ENCODE assay signal across 10 cellular contexts in the genomic region with DNA sequence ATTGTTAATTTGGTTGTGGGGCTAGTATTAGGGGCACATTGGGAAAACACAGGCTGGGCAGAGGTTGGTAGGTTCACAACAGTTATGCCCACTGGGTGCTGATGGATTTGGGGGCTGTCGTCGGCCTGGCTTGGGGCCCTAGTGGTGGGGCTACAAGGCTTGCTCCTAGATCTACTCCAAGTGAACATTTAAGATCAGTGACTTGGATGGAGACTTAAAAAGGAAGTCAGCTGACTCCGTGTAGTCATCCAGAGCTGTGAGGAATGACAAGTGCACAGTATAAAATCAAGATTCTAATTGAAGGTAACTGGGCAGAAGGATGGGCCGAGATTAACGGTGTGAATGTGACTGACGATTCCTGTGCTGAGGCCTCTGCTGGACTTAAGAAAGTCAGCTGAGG. TPM values are rescaled to one million over a fixed set of nuclear protein-coding genes. Genes with fewer than 3 reads are reported as not detected.
DNase-seq lines count a peak whose midpoint lies in the region; TF ChIP-seq lines count a peak whose summit lies in the region.
"Had no signal": no experiment of that assay in that cellular context is flagged by ENCODE, and none has a peak within 500 bp of the region (broad histone marks: within the 10 kb centered on the region; RNA-seq: fewer than 3 reads in every experiment).

No MANE protein-coding gene starts in this region.

- POLR2A ChIA-PET in activated CD4-positive, alpha-beta memory T cell treated with anti-CD3 and anti-CD28 coated beads, Interleukin-2, amount 10 ng/mL, durations not matched to agents 7 days and 5 days (lab: Charles Lee): interaction anchor here (2.2 to 4.0 kb wide), 2 partner anchors 13 kb away, joined by 7 to 22 read pairs; partner anchors contain the start of gene NR4A1

- H3K4me1 ChIP-seq in iPS-18a (ENCODE audit: control insufficient read depth, low read depth, low read length) (peaks cover 10% of the 10 kb centered on the region), stomach smooth muscle (ENCODE audit: control insufficient read depth, insufficient read depth, low read length) (peaks cover 59% of the 10 kb centered on the region), colonic mucosa (peaks cover 3% of the 10 kb centered on the region)

- TF ChIP-seq CTCF in colonic mucosa (IDR thresholded peaks at IDR 0.05): no peak

- H3K36me3 ChIP-seq in iPS-18a (ENCODE audit: control insufficient read depth, low read depth, low read length) (no peaks in the 10 kb centered on the region), stomach smooth muscle (ENCODE audit: control insufficient read depth in 2 of 2, insufficient read depth in 2 of 2, low read length in 2 of 2) (no peaks in the 10 kb centered on the region), colonic mucosa (no peaks in the 10 kb centered on the region)

- H3K9me3 Mint-ChIP-seq in T-helper 1 cell treated with Interleukin-12 subunit alpha and Interleukin-12 subunit beta and Interleukin-4 antibody, amounts not matched to agents 30 μg/mL and 1 μg/mL, for 36 hours: no peaks in the 10 kb centered on the region
- H3K9me3 Mint-ChIP-seq in activated CD4-positive, alpha-beta memory T cell treated with anti-CD3 and anti-CD28 coated beads, Interleukin-2, amount 10 ng/mL, durations not matched to agents 7 days and 5 days: no peaks in the 10 kb centered on the region

- H3K4me3 Mint-ChIP-seq in T-helper 1 cell treated with Interleukin-12 subunit alpha and Interleukin-12 subunit beta and Interleukin-4 antibody, amounts not matched to agents 30 μg/mL and 1 μg/mL, for 36 hours: peak overlapping the region; percentile 63
- H3K4me3 Mint-ChIP-seq in activated CD4-positive, alpha-beta memory T cell treated with anti-CD3 and anti-CD28 coated beads, Interleukin-2, amount 10 ng/mL, durations not matched to agents 7 days and 5 days: peak overlapping the region; percentile 31

- H3K27me3 ChIP-seq in iPS-18a (ENCODE audit: control insufficient read depth, insufficient read depth, low read length) (peaks cover 33% of the 10 kb centered on the region), stomach smooth muscle (ENCODE audit: control insufficient read depth in 1 of 2, insufficient read depth in 2 of 2, low read length in 2 of 2) (no peaks in the 10 kb centered on the region), colonic mucosa (no peaks in the 10 kb centered on the region)

- no peak for DNase-seq in T-helper 1 cell
- no peak for DNase-seq in activated CD4-positive, alpha-beta memory T cell treated with anti-CD3 and anti-CD28 coated beads, Interleukin-2, amount 10 ng/mL, durations not matched to agents 7 days and 5 days
- no peak for DNase-seq in colonic mucosa
- no peak for DNase-seq in nucleus accumbens (lab: John Stamatoyannopoulos, UW)
- DNase-seq in Kasumi-1 (lab: John Stamatoyannopoulos, UW): no peak
- DNase-seq: activated gamma-delta T cell; stimulated activated CD4-positive, alpha-beta T cell treated with anti-CD3 and anti-CD28 coated beads, Interleukin-15, amount 100 ng/mL, for 24 hours had no signal

- H3K36me3 Mint-ChIP-seq in T-helper 1 cell treated with Interleukin-12 subunit alpha and Interleukin-12 subunit beta and Interleukin-4 antibody, amounts not matched to agents 30 μg/mL and 1 μg/mL, for 36 hours (ENCODE audit: low read depth): no peaks in the 10 kb centered on the region
- H3K36me3 Mint-ChIP-seq in activated CD4-positive, alpha-beta memory T cell treated with anti-CD3 and anti-CD28 coated beads, Interleukin-2, amount 10 ng/mL, durations not matched to agents 7 days and 5 days (ENCODE audit: low read depth): no peaks in the 10 kb centered on the region

- H3K9me3 ChIP-seq in iPS-18a (ENCODE audit: control insufficient read depth, low read depth, low read length) (no peaks in the 10 kb centered on the region), stomach smooth muscle (ENCODE audit: control insufficient read depth in 2 of 2, low read length in 2 of 2) (no peaks in the 10 kb centered on the region), colonic mucosa (no peaks in the 10 kb centered on the region)

- H3K27ac ChIP-seq in iPS-18a (ENCODE audit: low read length) (no peak overlapping the region), stomach smooth muscle (ENCODE audit: low read length) (peak overlapping the region; percentile 67), colonic mucosa (no peak overlapping the region)

- CTCF ChIA-PET in activated CD4-positive, alpha-beta memory T cell treated with anti-CD3 and anti-CD28 coated beads, Interleukin-2, amount 10 ng/mL, durations not matched to agents 7 days and 5 days (lab: Charles Lee): interaction anchor here (1.1 to 9.2 kb wide), 3 partner anchors 13 to 30 kb away, joined by 5 to 67 read pairs (median 5); no protein-coding TSS in a partner anchor

- H3K9ac ChIP-seq in iPS-18a (ENCODE audit: low read length) (no peak overlapping the region), stomach smooth muscle (ENCODE audit: low read length in 2 of 2) (no peak overlapping the region), colonic mucosa (ENCODE audit: low read depth in 2 of 2, low read length in 2 of 2) (peak overlapping the region in 1 of 2 donors; percentile 32)

- intact Hi-C loops in colonic mucosa (cut with DNase I): no loop called here

- peaks cover 28% of the 10 kb centered on the region for H3K4me1 Mint-ChIP-seq in T-helper 1 cell treated with Interleukin-12 subunit alpha and Interleukin-12 subunit beta and Interleukin-4 antibody, amounts not matched to agents 30 μg/mL and 1 μg/mL, for 36 hours (ENCODE audit: low read depth)
- peaks cover 43% of the 10 kb centered on the region for H3K4me1 Mint-ChIP-seq in activated CD4-positive, alpha-beta memory T cell treated with anti-CD3 and anti-CD28 coated beads, Interleukin-2, amount 10 ng/mL, durations not matched to agents 7 days and 5 days

- H3K27me3 Mint-ChIP-seq in T-helper 1 cell treated with Interleukin-12 subunit alpha and Interleukin-12 subunit beta and Interleukin-4 antibody, amounts not matched to agents 30 μg/mL and 1 μg/mL, for 36 hours (ENCODE audit: low read depth): peaks cover 42% of the 10 kb centered on the region
- peaks cover 16% of the 10 kb centered on the region for H3K27me3 Mint-ChIP-seq in activated CD4-positive, alpha-beta memory T cell treated with anti-CD3 and anti-CD28 coated beads, Interleukin-2, amount 10 ng/mL, durations not matched to agents 7 days and 5 days

- H3K27ac Mint-ChIP-seq in T-helper 1 cell treated with Interleukin-12 subunit alpha and Interleukin-12 subunit beta and Interleukin-4 antibody, amounts not matched to agents 30 μg/mL and 1 μg/mL, for 36 hours: peak overlapping the region; percentile 27
- no peak overlapping the region for H3K27ac Mint-ChIP-seq in activated CD4-positive, alpha-beta memory T cell treated with anti-CD3 and anti-CD28 coated beads, Interleukin-2, amount 10 ng/mL, durations not matched to agents 7 days and 5 days

- H3K4me3 ChIP-seq in iPS-18a (ENCODE audit: low read length): peak overlapping the region; percentile 14
- peak overlapping the region in 1 of 2 donors; percentile 15 for H3K4me3 ChIP-seq in stomach smooth muscle (ENCODE audit: low read length in 2 of 2)
- no peak overlapping the region for H3K4me3 ChIP-seq in colonic mucosa

RNA-seq across cellular contexts. Expression of gene NR4A1, which starts 12.8 kb away (rescaled TPM):
- total RNA-seq in activated CD4-positive, alpha-beta memory T cell treated with anti-CD3 and anti-CD28 coated beads, Interleukin-2, amount 10 ng/mL, durations not matched to agents 7 days and 5 days: 10 to 100 TPM; 10.0 to 10.5 TPM
- total RNA-seq in colonic mucosa: 10 to 100 TPM; 51.1 to 52.0 TPM

RNA-seq across cellular contexts. Expression of gene ATG101, which starts 31.3 kb away (rescaled TPM):
- total RNA-seq in activated CD4-positive, alpha-beta memory T cell treated with anti-CD3 and anti-CD28 coated beads, Interleukin-2, amount 10 ng/mL, durations not matched to agents 7 days and 5 days: 10 to 100 TPM; 30.5 to 30.8 TPM
- 10 to 100 TPM; 37.7 to 44.0 TPM for total RNA-seq in colonic mucosa

RNA-seq across cellular contexts. Expression of gene TAMALIN, which starts 31.7 kb away (rescaled TPM):
- total RNA-seq in activated CD4-positive, alpha-beta memory T cell treated with anti-CD3 and anti-CD28 coated beads, Interleukin-2, amount 10 ng/mL, durations not matched to agents 7 days and 5 days: 1 to 10 TPM; 5.8 to 7.4 TPM
- total RNA-seq in colonic mucosa: 10 to 100 TPM in 1 of 2 donors, 1 to 10 TPM in 1; 5.0 to 15.2 TPM

RNA-seq across cellular contexts. Expression of gene SMIM41, which starts 41.1 kb away (rescaled TPM):
- total RNA-seq in activated CD4-positive, alpha-beta memory T cell treated with anti-CD3 and anti-CD28 coated beads, Interleukin-2, amount 10 ng/mL, durations not matched to agents 7 days and 5 days: not detected
- total RNA-seq in colonic mucosa: under 1 TPM; 0.30 to 0.58 TPM

Comparison
In these comparisons a context has a peak if more than half of its experiments do, and no peak if none do; other contexts are left out.
1. RNA of gene NR4A1, which starts 12.8 kb away (total RNA-seq): 51.1 to 52.0 TPM in colonic mucosa; 10.0 to 10.5 TPM in activated CD4-positive, alpha-beta memory T cell treated with anti-CD3 and anti-CD28 coated beads, Interleukin-2, amount 10 ng/mL, durations not matched to agents 7 days and 5 days; every median in the first group is over 4 times any median in the second.